38 cellular contexts compared by ENCODE assay signal in genomic region chr2:204086167-204086566, GRCh38.
"Had no signal": no experiment of that assay in that cellular context is flagged by ENCODE, and none has a peak within 500 bp of the region (broad histone marks: within the 10 kb centered on the region; RNA-seq: fewer than 3 reads in every experiment).

No MANE protein-coding gene starts in this region.

- H3K9me3 Mint-ChIP-seq: activated CD4-positive, alpha-beta memory T cell treated with anti-CD3 and anti-CD28 coated beads, Interleukin-2, amount 10 ng/mL, durations not matched to agents 7 days and 5 days; activated CD4-positive, alpha-beta T cell treated with anti-CD3 and anti-CD28 coated beads, Interleukin-2, amount 10 ng/mL, durations not matched to agents 7 days and 5 days; activated naive CD4-positive, alpha-beta T cell treated with anti-CD3 and anti-CD28 coated beads for 36 hours; activated naive CD4-positive, alpha-beta T cell treated with anti-CD3 and anti-CD28 coated beads, Interleukin-2, amount 50 U/mL, for 72 hours; activated naive CD8-positive, alpha-beta T cell treated with anti-CD3 and anti-CD28 coated beads for 36 hours; activated T-cell treated with anti-CD3 and anti-CD28 coated beads, Interleukin-2, amount 50 U/mL, for 4 hours; activated T-cell treated with anti-CD3 and anti-CD28 coated beads, Interleukin-2, amount 50 U/mL, for 72 hours; activated T-helper 1 cell treated with anti-CD3 and anti-CD28 coated beads, Interleukin-12 subunit alpha, Interleukin-12 subunit beta, Interleukin-2, Interleukin-4 antibody, amounts not matched to agents 30 ng/mL and 10 ng/mL and 1 ng/mL, durations not matched to agents 14 hours and 24 hours and 36 hours; activated T-helper 17 cell treated with anti-CD3 and anti-CD28 coated beads, Interleukin-2, amount 50 U/mL, for 72 hours; T-helper 2 cell treated with Interferon-gamma antibody and Interleukin-4, amounts not matched to agents 5 μg/mL and 100 μg/mL, for 36 hours had no signal

- H3K4me3 ChIP-seq: adrenal gland, body of pancreas, breast epithelium had no signal

- H3K4me1 ChIP-seq: adrenal gland, body of pancreas, breast epithelium had no signal

- H3K4me3 Mint-ChIP-seq: activated CD4-positive, alpha-beta memory T cell treated with anti-CD3 and anti-CD28 coated beads, Interleukin-2, amount 10 ng/mL, durations not matched to agents 7 days and 5 days; activated CD4-positive, alpha-beta T cell treated with anti-CD3 and anti-CD28 coated beads for 36 hours; activated CD4-positive, alpha-beta T cell treated with anti-CD3 and anti-CD28 coated beads, Interleukin-2, amount 10 ng/mL, durations not matched to agents 7 days and 5 days; activated CD8-positive, alpha-beta T cell treated with anti-CD3 and anti-CD28 coated beads, Interleukin-2, amount 10 ng/mL, durations not matched to agents 7 days and 5 days; activated naive CD4-positive, alpha-beta T cell treated with anti-CD3 and anti-CD28 coated beads for 36 hours; activated naive CD8-positive, alpha-beta T cell treated with anti-CD3 and anti-CD28 coated beads for 36 hours; activated T-cell treated with anti-CD3 and anti-CD28 coated beads, Interleukin-2, amount 50 U/mL, for 4 hours; activated T-cell treated with anti-CD3 and anti-CD28 coated beads, Interleukin-2, amount 50 U/mL, for 72 hours; activated T-helper 1 cell treated with anti-CD3 and anti-CD28 coated beads, Interleukin-12 subunit alpha, Interleukin-12 subunit beta, Interleukin-2, Interleukin-4 antibody, amounts not matched to agents 30 ng/mL and 10 ng/mL and 1 ng/mL, durations not matched to agents 14 hours and 24 hours and 36 hours; activated T-helper 17 cell treated with anti-CD3 and anti-CD28 coated beads, Interleukin-2, amount 50 U/mL, for 72 hours; T-helper 1 cell treated with Interleukin-12 subunit alpha and Interleukin-12 subunit beta and Interleukin-4 antibody, amounts not matched to agents 30 μg/mL and 1 μg/mL, for 36 hours; T-helper 2 cell treated with Interferon-gamma antibody and Interleukin-4, amounts not matched to agents 5 μg/mL and 100 μg/mL, for 36 hours; WTC11 had no signal

- H3K4me1 Mint-ChIP-seq: activated CD4-positive, alpha-beta T cell treated with anti-CD3 and anti-CD28 coated beads for 36 hours; activated CD4-positive, alpha-beta T cell treated with anti-CD3 and anti-CD28 coated beads, Interleukin-2, amount 10 ng/mL, durations not matched to agents 7 days and 5 days; activated naive CD8-positive, alpha-beta T cell treated with anti-CD3 and anti-CD28 coated beads for 36 hours; activated T-helper 17 cell treated with anti-CD3 and anti-CD28 coated beads, Interleukin-2, amount 50 U/mL, for 72 hours had no signal

- H3K27ac Mint-ChIP-seq: activated CD4-positive, alpha-beta memory T cell treated with anti-CD3 and anti-CD28 coated beads, Interleukin-2, amount 10 ng/mL, durations not matched to agents 7 days and 5 days; activated CD4-positive, alpha-beta T cell treated with anti-CD3 and anti-CD28 coated beads for 36 hours; activated CD4-positive, alpha-beta T cell treated with anti-CD3 and anti-CD28 coated beads, Interleukin-2, amount 10 ng/mL, durations not matched to agents 7 days and 5 days; activated CD8-positive, alpha-beta T cell treated with anti-CD3 and anti-CD28 coated beads, Interleukin-2, amount 10 ng/mL, durations not matched to agents 7 days and 5 days; activated naive CD4-positive, alpha-beta T cell treated with anti-CD3 and anti-CD28 coated beads for 36 hours; activated naive CD4-positive, alpha-beta T cell treated with anti-CD3 and anti-CD28 coated beads, Interleukin-2, amount 50 U/mL, for 72 hours; activated naive CD8-positive, alpha-beta T cell treated with anti-CD3 and anti-CD28 coated beads for 36 hours; activated T-cell treated with anti-CD3 and anti-CD28 coated beads, Interleukin-2, amount 50 U/mL, for 72 hours; activated T-helper 1 cell treated with anti-CD3 and anti-CD28 coated beads, Interleukin-12 subunit alpha, Interleukin-12 subunit beta, Interleukin-2, Interleukin-4 antibody, amounts not matched to agents 30 ng/mL and 10 ng/mL and 1 ng/mL, durations not matched to agents 14 hours and 24 hours and 36 hours; activated T-helper 17 cell treated with anti-CD3 and anti-CD28 coated beads, Interleukin-2, amount 50 U/mL, for 72 hours; T-helper 1 cell treated with Interleukin-12 subunit alpha and Interleukin-12 subunit beta and Interleukin-4 antibody, amounts not matched to agents 30 μg/mL and 1 μg/mL, for 36 hours; T-helper 2 cell treated with Interferon-gamma antibody and Interleukin-4, amounts not matched to agents 5 μg/mL and 100 μg/mL, for 36 hours; WTC11 had no signal

- ATAC-seq: activated CD4-positive, alpha-beta T cell treated with anti-CD3 and anti-CD28 coated beads for 36 hours; activated CD4-positive, CD25-positive, alpha-beta regulatory T cell treated with anti-CD3 and anti-CD28 coated beads, Interleukin-2, amount 50 U/mL, for 24 hours; activated CD8-positive, alpha-beta T cell treated with anti-CD3 and anti-CD28 coated beads, Interleukin-2, amount 10 ng/mL, durations not matched to agents 7 days and 5 days; activated naive CD4-positive, alpha-beta T cell treated with anti-CD3 and anti-CD28 coated beads, Interleukin-2, amount 50 U/mL, for 72 hours; activated T-cell treated with anti-CD3 and anti-CD28 coated beads, Interleukin-2, amount 50 U/mL, for 4 hours; activated T-cell treated with anti-CD3 and anti-CD28 coated beads, Interleukin-2, amount 50 U/mL, for 72 hours; activated T-helper 17 cell treated with anti-CD3 and anti-CD28 coated beads, Interleukin-2, amount 50 U/mL, for 72 hours; body of pancreas; WTC11 had no signal

- H3K27me3 ChIP-seq: adrenal gland, body of pancreas, brain microvascular endothelial cell, breast epithelium had no signal

- H3K36me3 ChIP-seq: adrenal gland, brain microvascular endothelial cell, breast epithelium, WERI-Rb-1 had no signal

- H3K36me3 Mint-ChIP-seq: activated naive CD4-positive, alpha-beta T cell treated with anti-CD3 and anti-CD28 coated beads, Interleukin-2, amount 50 U/mL, for 72 hours; activated naive CD8-positive, alpha-beta T cell treated with anti-CD3 and anti-CD28 coated beads for 36 hours; WTC11 had no signal

- H3K9me3 ChIP-seq: adrenal gland, body of pancreas, breast epithelium had no signal

- H3K27ac ChIP-seq: adrenal gland, body of pancreas, brain microvascular endothelial cell, breast epithelium, WERI-Rb-1 had no signal

- DNase-seq: activated CD4-positive, alpha-beta memory T cell treated with anti-CD3 and anti-CD28 coated beads, Interleukin-2, amount 10 ng/mL, durations not matched to agents 7 days and 5 days; activated CD4-positive, alpha-beta T cell treated with anti-CD3 and anti-CD28 coated beads for 1 hour; activated CD4-positive, alpha-beta T cell treated with anti-CD3 and anti-CD28 coated beads for 36 hours; activated CD4-positive, alpha-beta T cell treated with anti-CD3 and anti-CD28 coated beads for 48 hours; activated CD4-positive, alpha-beta T cell treated with anti-CD3 and anti-CD28 coated beads, Interleukin-2, amount 10 ng/mL, durations not matched to agents 7 days and 5 days; activated CD4-positive, alpha-beta T cell treated with anti-CD3 and anti-CD28 coated beads, Interleukin-2, amount 50 U/mL, for 48 hours; activated CD4-positive, CD25-positive, alpha-beta regulatory T cell; activated CD8-positive, alpha-beta memory T cell treated with anti-CD3 and anti-CD28 coated beads, Interleukin-2, amount 50 U/mL, for 4 hours; activated CD8-positive, alpha-beta T cell treated with anti-CD3 and anti-CD28 coated beads, Interleukin-2, amount 10 ng/mL, durations not matched to agents 7 days and 5 days; activated effector memory CD4-positive, alpha-beta T cell treated with anti-CD3 and anti-CD28 coated beads, Interleukin-2, amount 50 U/mL, for 16 hours; activated gamma-delta T cell treated with Interleukin-2 at 50 U/mL for 16 hours; activated naive CD4-positive, alpha-beta T cell; activated naive CD4-positive, alpha-beta T cell treated with anti-CD3 and anti-CD28 coated beads for 36 hours; activated naive CD4-positive, alpha-beta T cell treated with anti-CD3 and anti-CD28 coated beads, Interleukin-2, amount 50 U/mL, for 16 hours; activated naive CD8-positive, alpha-beta T cell treated with anti-CD3 and anti-CD28 coated beads for 36 hours; activated T-cell treated with anti-CD3 and anti-CD28 coated beads for 4 hours; activated T-cell treated with anti-CD3 and anti-CD28 coated beads, Interleukin-2, amount 50 U/mL, for 1 hour; activated T-cell treated with anti-CD3 and anti-CD28 coated beads, Interleukin-2, amount 50 U/mL, for 4 hours; activated T-cell treated with anti-CD3 and anti-CD28 coated beads, Interleukin-2, amount 50 U/mL, for 72 hours; adrenal gland; amniotic stem cell; aorta; body of pancreas; brain microvascular endothelial cell; central memory CD4-positive, alpha-beta T cell; SW 1271; T-helper 1 cell; T-helper 2 cell; T-helper 9 cell; WERI-Rb-1 had no signal
